In the genomic region with DNA sequence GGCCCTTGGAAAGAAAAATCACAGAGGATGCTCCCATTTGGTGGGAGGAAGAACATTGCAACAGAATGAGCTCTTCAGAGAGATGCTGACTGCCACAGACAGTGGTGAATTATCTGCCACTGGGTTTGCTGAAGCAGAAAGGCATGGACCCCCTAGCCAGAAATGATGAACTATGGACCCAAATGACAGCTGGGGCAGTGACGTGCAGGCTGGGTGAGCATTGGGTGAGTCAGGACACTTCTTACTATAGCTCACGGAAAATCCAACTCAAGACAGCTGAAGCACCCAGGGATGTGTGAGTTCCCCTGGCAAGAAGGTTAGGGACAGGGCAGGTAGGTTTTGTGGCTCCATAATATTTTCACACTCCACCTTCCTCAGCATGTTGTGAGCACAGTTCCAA, we compare ENCODE assay signal across 14 cellular contexts.
DNase-seq lines count a peak whose midpoint lies in the region; ATAC-seq and TF ChIP-seq lines count a peak whose summit lies in the region.
"Had no signal": no experiment of that assay in that cellular context is flagged by ENCODE, and none has a peak within 500 bp of the region (broad histone marks: within the 10 kb centered on the region; RNA-seq: fewer than 3 reads in every experiment).

No MANE protein-coding gene starts in this region.

- 75 to 87% methylated on average over 2 of the region's 2 CpGs for WGBS in aorta, 2 donors
- 40 to 86% methylated on average over 1 to 2 of the region's 2 CpGs for WGBS in gastroesophageal sphincter (ENCODE audit: low coverage in 1 of 2), 2 donors

- TF ChIP-seq CTCF in OCI-LY3 (IDR thresholded peaks at IDR 0.05; ENCODE audit: low read depth, low read length) (no peak), gastroesophageal sphincter (IDR thresholded peaks at IDR 0.05) (no peak)

- TF ChIP-seq POLR2A in gastroesophageal sphincter (IDR thresholded peaks at IDR 0.05) = no peak

- H2AFZ ChIP-seq in OCI-LY3 (ENCODE audit: low read depth, low read length) = 0 out of 2 replicates have a peak overlapping the region, but pooled peaks have one; percentile 8

- H3K79me2 ChIP-seq in OCI-LY3 (ENCODE audit: low read length) = no peaks in the 10 kb centered on the region

- no peak for TF ChIP-seq EP300 in gastroesophageal sphincter (IDR thresholded peaks at IDR 0.05)

- no peaks in the 10 kb centered on the region for H4K20me1 ChIP-seq in BLaER1 treated with 17β-estradiol and CSF1 and Interleukin-3, amounts not matched to agents 10 nM and 100 nM
- H4K20me1 ChIP-seq in OCI-LY3 (ENCODE audit: insufficient read depth, low read length) = no peaks in the 10 kb centered on the region

- no peaks in the 10 kb centered on the region for H3K36me3 ChIP-seq in BLaER1 treated with 17β-estradiol and CSF1 and Interleukin-3, amounts not matched to agents 10 nM and 100 nM
- no peaks in the 10 kb centered on the region for H3K36me3 ChIP-seq in OCI-LY3 (replicated peaks; ENCODE audit: low read depth, low read length)
- no peaks in the 10 kb centered on the region for H3K36me3 ChIP-seq in aorta (ENCODE audit: control insufficient read depth in 1 of 2, insufficient read depth in 2 of 2, low read length in 1 of 2)
- H3K36me3 ChIP-seq in gastroesophageal sphincter = no peaks in the 10 kb centered on the region
- H3K36me3 ChIP-seq: BE2C had no signal

- no peak for ATAC-seq in GM18520 (IDR thresholded peaks at IDR 0.05; ENCODE audit: unreplicated experiment)
- ATAC-seq in aorta (ENCODE audit: low FRiP score) = no peak
- no peak for ATAC-seq in gastroesophageal sphincter
- ATAC-seq in GM18873 (IDR thresholded peaks at IDR 0.05; ENCODE audit: low FRiP score, unreplicated experiment) = no peak
- ATAC-seq: HCT116, K562 had no signal

- peaks cover 6 to 9% (median 7%) of the 10 kb centered on the region in 11 experiments; a peak in 16 of 22 replicates for H3K9me3 ChIP-seq in BLaER1 treated with 17β-estradiol and CSF1 and Interleukin-3, amounts not matched to agents 10 nM and 100 nM (replicated peaks in 1 of 11)
- H3K9me3 ChIP-seq in OCI-LY3 (ENCODE audit: insufficient read depth, low read length) (no peaks in the 10 kb centered on the region), aorta (ENCODE audit: control insufficient read depth, low read length) (no peaks in the 10 kb centered on the region), gastroesophageal sphincter (no peaks in the 10 kb centered on the region)
- H3K9me3 ChIP-seq: BE2C had no signal

- H3K27me3 ChIP-seq in BLaER1 treated with 17β-estradiol and CSF1 and Interleukin-3, amounts not matched to agents 10 nM and 100 nM = no peaks in the 10 kb centered on the region
- H3K27me3 ChIP-seq in OCI-LY3 (ENCODE audit: low read depth, low read length) (no peaks in the 10 kb centered on the region), aorta (ENCODE audit: control insufficient read depth in 1 of 2, insufficient read depth in 2 of 2, low read length in 1 of 2) (no peaks in the 10 kb centered on the region), gastroesophageal sphincter (no peaks in the 10 kb centered on the region)
- H3K27me3 ChIP-seq: BE2C had no signal

- H3K9ac ChIP-seq in BLaER1 treated with 17β-estradiol and CSF1 and Interleukin-3, amounts not matched to agents 10 nM and 100 nM = no peak overlapping the region
- no peak overlapping the region for H3K9ac ChIP-seq in OCI-LY3 (ENCODE audit: low read length)

- no peak overlapping the region for H3K27ac ChIP-seq in BLaER1 treated with 17β-estradiol and CSF1 and Interleukin-3, amounts not matched to agents 10 nM and 100 nM
- H3K27ac ChIP-seq in OCI-LY3 (ENCODE audit: low read length) (no peak overlapping the region), aorta (ENCODE audit: low read depth in 1 of 2, low read length in 2 of 2) (no peak overlapping the region), gastroesophageal sphincter (no peak overlapping the region)

- in situ Hi-C loops in ACHN (cut with HindIII; ENCODE audit: low pct_ligation_motif_present, low pct_unique_long_range_greater_than_20kb, low sequenced_read_pairs) = no loop called here

- peak overlapping the region in 7 of 11 experiments; percentile 15 to 46 (median 24); a peak in 7 of 22 replicates for H3K4me2 ChIP-seq in BLaER1 treated with 17β-estradiol and CSF1 and Interleukin-3, amounts not matched to agents 10 nM and 100 nM
- H3K4me2 ChIP-seq in OCI-LY3 (ENCODE audit: low read length) = no peak overlapping the region

- peak; percentile 69 for DNase-seq in ACHN
- DNase-seq in kidney tubule cell (ENCODE audit: low spot score) = peak; percentile 62
- DNase-seq in aorta = no peak
- DNase-seq: BE2C, DMS 273 treated with DMSO at 0.1 percent for 48 hours, DMS79, GDM1 had no signal

- intact Hi-C loops in aorta (cut with DNase I) = no loop called here

- peaks cover 0 to 12% (median 5%) of the 10 kb centered on the region in 10 experiments; a peak in 7 of 20 replicates for H3K4me1 ChIP-seq in BLaER1 treated with 17β-estradiol and CSF1 and Interleukin-3, amounts not matched to agents 10 nM and 100 nM
- H3K4me1 ChIP-seq in OCI-LY3 (ENCODE audit: low read length) (no peaks in the 10 kb centered on the region), aorta (ENCODE audit: control insufficient read depth in 1 of 2, insufficient read depth in 2 of 2, low read length in 2 of 2) (no peaks in the 10 kb centered on the region), gastroesophageal sphincter (no peaks in the 10 kb centered on the region)
- H3K4me1 ChIP-seq: BE2C had no signal

- no peak overlapping the region for H3K4me3 ChIP-seq in BLaER1 treated with 17β-estradiol and CSF1 and Interleukin-3, amounts not matched to agents 10 nM and 100 nM
- no peak overlapping the region for H3K4me3 ChIP-seq in OCI-LY3 (ENCODE audit: low read length)
- H3K4me3 ChIP-seq in aorta (ENCODE audit: low read length in 2 of 2) = no peak overlapping the region
- H3K4me3 ChIP-seq in gastroesophageal sphincter = no peak overlapping the region
- H3K4me3 ChIP-seq: K562 had no signal

Comparison
In these comparisons a context has a peak if more than half of its experiments do, and no peak if none do; other contexts are left out.
1. DNase-seq: peak in ACHN (single experiment) and kidney tubule cell (single experiment); none in aorta (0 of 2).